2 cellular contexts compared by ENCODE assay signal in the genomic region with DNA sequence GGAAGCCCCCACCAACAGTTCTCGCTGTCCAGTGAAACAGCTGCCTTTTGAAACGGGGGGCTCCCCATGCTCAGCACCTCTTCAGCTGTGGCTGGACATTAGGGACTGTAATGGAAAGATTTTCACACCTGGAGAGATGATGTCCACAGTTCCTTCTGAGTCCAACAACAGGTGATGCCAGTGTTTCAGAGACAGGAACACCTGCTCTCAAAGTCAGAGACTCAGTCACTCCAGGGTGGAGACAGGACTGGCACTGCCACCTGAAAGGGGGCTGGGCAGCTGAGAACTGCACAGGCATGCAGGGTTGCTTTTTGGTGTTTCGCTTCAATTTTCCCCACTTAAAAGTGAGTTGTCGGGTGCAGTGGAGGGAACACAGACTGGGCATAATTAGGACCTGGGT.
TF ChIP-seq lines count a peak whose summit lies in the region.

No MANE protein-coding gene starts in this region.

TF ChIP-seq in liver, 16 proteins besides CTCF, POLR2A, EP300 and RAD21 (continued from another document):
- TF ChIP-seq, protein P1, sequence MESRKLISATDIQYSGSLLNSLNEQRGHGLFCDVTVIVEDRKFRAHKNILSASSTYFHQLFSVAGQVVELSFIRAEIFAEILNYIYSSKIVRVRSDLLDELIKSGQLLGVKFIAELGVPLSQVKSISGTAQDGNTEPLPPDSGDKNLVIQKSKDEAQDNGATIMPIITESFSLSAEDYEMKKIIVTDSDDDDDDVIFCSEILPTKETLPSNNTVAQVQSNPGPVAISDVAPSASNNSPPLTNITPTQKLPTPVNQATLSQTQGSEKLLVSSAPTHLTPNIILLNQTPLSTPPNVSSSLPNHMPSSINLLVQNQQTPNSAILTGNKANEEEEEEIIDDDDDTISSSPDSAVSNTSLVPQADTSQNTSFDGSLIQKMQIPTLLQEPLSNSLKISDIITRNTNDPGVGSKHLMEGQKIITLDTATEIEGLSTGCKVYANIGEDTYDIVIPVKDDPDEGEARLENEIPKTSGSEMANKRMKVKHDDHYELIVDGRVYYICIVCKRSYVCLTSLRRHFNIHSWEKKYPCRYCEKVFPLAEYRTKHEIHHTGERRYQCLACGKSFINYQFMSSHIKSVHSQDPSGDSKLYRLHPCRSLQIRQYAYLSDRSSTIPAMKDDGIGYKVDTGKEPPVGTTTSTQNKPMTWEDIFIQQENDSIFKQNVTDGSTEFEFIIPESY (IDR thresholded peaks at IDR 0.05) = no peak
- TF ChIP-seq, protein P2, sequence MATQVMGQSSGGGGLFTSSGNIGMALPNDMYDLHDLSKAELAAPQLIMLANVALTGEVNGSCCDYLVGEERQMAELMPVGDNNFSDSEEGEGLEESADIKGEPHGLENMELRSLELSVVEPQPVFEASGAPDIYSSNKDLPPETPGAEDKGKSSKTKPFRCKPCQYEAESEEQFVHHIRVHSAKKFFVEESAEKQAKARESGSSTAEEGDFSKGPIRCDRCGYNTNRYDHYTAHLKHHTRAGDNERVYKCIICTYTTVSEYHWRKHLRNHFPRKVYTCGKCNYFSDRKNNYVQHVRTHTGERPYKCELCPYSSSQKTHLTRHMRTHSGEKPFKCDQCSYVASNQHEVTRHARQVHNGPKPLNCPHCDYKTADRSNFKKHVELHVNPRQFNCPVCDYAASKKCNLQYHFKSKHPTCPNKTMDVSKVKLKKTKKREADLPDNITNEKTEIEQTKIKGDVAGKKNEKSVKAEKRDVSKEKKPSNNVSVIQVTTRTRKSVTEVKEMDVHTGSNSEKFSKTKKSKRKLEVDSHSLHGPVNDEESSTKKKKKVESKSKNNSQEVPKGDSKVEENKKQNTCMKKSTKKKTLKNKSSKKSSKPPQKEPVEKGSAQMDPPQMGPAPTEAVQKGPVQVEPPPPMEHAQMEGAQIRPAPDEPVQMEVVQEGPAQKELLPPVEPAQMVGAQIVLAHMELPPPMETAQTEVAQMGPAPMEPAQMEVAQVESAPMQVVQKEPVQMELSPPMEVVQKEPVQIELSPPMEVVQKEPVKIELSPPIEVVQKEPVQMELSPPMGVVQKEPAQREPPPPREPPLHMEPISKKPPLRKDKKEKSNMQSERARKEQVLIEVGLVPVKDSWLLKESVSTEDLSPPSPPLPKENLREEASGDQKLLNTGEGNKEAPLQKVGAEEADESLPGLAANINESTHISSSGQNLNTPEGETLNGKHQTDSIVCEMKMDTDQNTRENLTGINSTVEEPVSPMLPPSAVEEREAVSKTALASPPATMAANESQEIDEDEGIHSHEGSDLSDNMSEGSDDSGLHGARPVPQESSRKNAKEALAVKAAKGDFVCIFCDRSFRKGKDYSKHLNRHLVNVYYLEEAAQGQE (IDR thresholded peaks at IDR 0.05) = no peak
- TF ChIP-seq RXRA (IDR thresholded peaks at IDR 0.05) (no peak), JUND (IDR thresholded peaks at IDR 0.05) (no peak), YY1 (IDR thresholded peaks at IDR 0.05) (no peak), NR2F2 (IDR thresholded peaks at IDR 0.05) (no peak)

TF ChIP-seq in HepG2, 621 proteins besides CTCF, POLR2A, EP300 and RAD21 (continued from another document):
- TF ChIP-seq HOXA3 (CRISPR knock-in tag; IDR thresholded peaks at IDR 0.05) (no peak), U2AF1 (optimal IDR thresholded peaks at IDR 0.05; ENCODE audit: low read depth, low read length) (no peak)
- TF ChIP-seq, protein P3, sequence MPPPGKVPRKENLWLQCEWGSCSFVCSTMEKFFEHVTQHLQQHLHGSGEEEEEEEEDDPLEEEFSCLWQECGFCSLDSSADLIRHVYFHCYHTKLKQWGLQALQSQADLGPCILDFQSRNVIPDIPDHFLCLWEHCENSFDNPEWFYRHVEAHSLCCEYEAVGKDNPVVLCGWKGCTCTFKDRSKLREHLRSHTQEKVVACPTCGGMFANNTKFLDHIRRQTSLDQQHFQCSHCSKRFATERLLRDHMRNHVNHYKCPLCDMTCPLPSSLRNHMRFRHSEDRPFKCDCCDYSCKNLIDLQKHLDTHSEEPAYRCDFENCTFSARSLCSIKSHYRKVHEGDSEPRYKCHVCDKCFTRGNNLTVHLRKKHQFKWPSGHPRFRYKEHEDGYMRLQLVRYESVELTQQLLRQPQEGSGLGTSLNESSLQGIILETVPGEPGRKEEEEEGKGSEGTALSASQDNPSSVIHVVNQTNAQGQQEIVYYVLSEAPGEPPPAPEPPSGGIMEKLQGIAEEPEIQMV (CRISPR knock-in tag; IDR thresholded peaks at IDR 0.05; ENCODE audit: low read depth) = no peak
